ENCODE assay signal across 8 cellular contexts in the genomic region with DNA sequence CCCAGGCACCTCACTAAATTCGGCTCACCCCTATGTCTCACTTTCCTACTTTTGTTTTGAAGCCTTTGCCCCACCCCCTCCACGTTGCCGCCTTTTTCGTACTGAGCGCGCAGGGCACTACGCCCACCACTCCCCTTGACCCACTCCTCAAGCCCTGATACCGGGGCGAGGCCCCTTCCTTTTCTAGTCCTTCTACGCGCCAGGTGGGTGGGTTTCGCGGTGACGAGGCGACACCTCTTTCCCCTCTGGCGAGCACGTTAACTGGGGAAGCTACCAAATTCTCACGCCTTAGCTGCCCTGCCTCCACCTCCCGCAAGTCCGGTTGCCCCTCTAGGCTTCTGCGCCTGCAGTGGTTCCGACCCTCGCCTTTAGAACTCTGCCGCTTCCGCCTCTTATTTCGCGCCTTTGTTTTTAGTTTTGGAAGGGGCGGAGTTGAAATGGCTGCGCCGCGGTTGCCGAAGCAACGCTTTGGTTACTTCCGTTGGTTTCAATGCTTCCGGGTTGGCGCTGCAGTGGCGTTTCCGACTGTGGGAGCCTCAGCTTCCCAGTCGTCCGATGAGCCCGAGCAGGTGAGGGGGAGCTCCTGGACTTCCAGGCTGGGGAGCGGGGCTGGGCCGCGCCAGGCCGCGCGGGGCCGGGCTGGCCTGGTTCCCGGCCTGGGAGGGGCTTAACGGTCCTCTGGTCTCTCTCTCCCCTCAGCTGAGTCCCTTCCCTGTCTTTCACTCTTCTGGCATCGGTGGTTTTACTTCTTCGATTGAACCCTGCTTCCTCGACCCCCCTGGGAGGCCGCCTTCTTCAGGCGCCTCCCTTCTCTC. TPM values are rescaled to one million over a fixed set of nuclear protein-coding genes. Genes with fewer than 3 reads are reported as not detected.
DNase-seq lines count a peak whose midpoint lies in the region; ATAC-seq lines count a peak whose summit lies in the region.

A gene with protein sequence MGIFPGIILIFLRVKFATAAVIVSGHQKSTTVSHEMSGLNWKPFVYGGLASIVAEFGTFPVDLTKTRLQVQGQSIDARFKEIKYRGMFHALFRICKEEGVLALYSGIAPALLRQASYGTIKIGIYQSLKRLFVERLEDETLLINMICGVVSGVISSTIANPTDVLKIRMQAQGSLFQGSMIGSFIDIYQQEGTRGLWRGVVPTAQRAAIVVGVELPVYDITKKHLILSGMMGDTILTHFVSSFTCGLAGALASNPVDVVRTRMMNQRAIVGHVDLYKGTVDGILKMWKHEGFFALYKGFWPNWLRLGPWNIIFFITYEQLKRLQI (plus strand): TSS at position 512 of the 815 bp plus-strand sequence. CDS start 360 bp downstream, outside the sequence.

- no peak within 1 kb of the TSS for H3K4ac ChIP-seq in mesenchymal stem cell (ENCODE audit: low read depth in 1 of 2, low read length in 2 of 2)

- H3K79me1 ChIP-seq in mesenchymal stem cell (replicated peaks; ENCODE audit: low read length, poor library complexity, severe bottlenecking) = peaks cover 2% of the 10 kb centered on the region

- H3K4me2 ChIP-seq in mesenchymal stem cell (ENCODE audit: low read length, poor library complexity, severe bottlenecking) = peak within 1 kb of the TSS; percentile 91

- H3K18ac ChIP-seq in mesenchymal stem cell (ENCODE audit: low read depth in 1 of 2, low read length in 2 of 2) = no peak within 1 kb of the TSS

- H3K14ac ChIP-seq in mesenchymal stem cell (ENCODE audit: low read length in 2 of 2) = peak within 1 kb of the TSS in 1 of 2 experiments; percentile 41

- H3K4me3 ChIP-seq in mesenchymal stem cell (ENCODE audit: insufficient read depth in 1 of 2, low read depth in 1 of 2, low read length in 2 of 2) = peak within 1 kb of the TSS; percentile 78 to 94

- no peak within 1 kb of the TSS for H2AK5ac ChIP-seq in mesenchymal stem cell (ENCODE audit: low read length, severe bottlenecking)

- no peak within 1 kb of the TSS for H2BK5ac ChIP-seq in mesenchymal stem cell (ENCODE audit: low read depth, low read length, poor library complexity, severe bottlenecking)

- H3K27me3 Mint-ChIP-seq in effector memory CD8-positive, alpha-beta T cell = no peaks in the 10 kb centered on the region

- no peaks in the 10 kb centered on the region for H3K9me3 Mint-ChIP-seq in effector memory CD8-positive, alpha-beta T cell

- peak within 1 kb of the TSS; percentile 98 for H2AFZ ChIP-seq in mesenchymal stem cell (ENCODE audit: low read depth, low read length)

- H2BK15ac ChIP-seq in mesenchymal stem cell (ENCODE audit: low read depth, poor library complexity, severe bottlenecking) = no peak within 1 kb of the TSS

- 1% methylated on average over 36 of the region's 55 CpGs for WGBS in mesenchymal stem cell

- peaks cover 0 to 5% of the 10 kb centered on the region in 2 experiments for H3K27me3 ChIP-seq in mesenchymal stem cell (ENCODE audit: control insufficient read depth in 1 of 2, insufficient read depth in 1 of 2, low read length in 2 of 2)

- H3K36me3 ChIP-seq in mesenchymal stem cell (ENCODE audit: control insufficient read depth in 1 of 2, insufficient read depth in 2 of 2, low read depth in 1 of 2, low read length in 2 of 2) = no peaks in the 10 kb centered on the region

- H3K27ac Mint-ChIP-seq in effector memory CD8-positive, alpha-beta T cell = peak within 1 kb of the TSS; percentile 91 to 92

- no peak within 1 kb of the TSS for H2BK12ac ChIP-seq in mesenchymal stem cell (ENCODE audit: low read length in 2 of 2)

- no peaks in the 10 kb centered on the region for H3K9me3 ChIP-seq in mesenchymal stem cell (ENCODE audit: control insufficient read depth, low read length)

- DNase-seq in COLO829 (ENCODE audit: low spot score) (peak; percentile 57), HPDE6-E6E7 (ENCODE audit: extremely low spot score) (peak; percentile 37), NOMO-1 (lab: John Stamatoyannopoulos, UW; ENCODE audit: unreplicated experiment in 2 of 2) (peak; percentile 53 to 76), mesenchymal stem cell (peak; percentile 73)
- peak; percentile 80 for DNase-seq in activated CD8-positive, alpha-beta memory T cell treated with anti-CD3 and anti-CD28 coated beads for 24 hours
- peak; percentile 62 to 67 (median 64) for DNase-seq in effector memory CD8-positive, alpha-beta T cell
- peak; percentile 25 for DNase-seq in stimulated activated CD8-positive, alpha-beta memory T cell treated with anti-CD3 and anti-CD28 coated beads, Interleukin-15, amount 100 ng/mL, for 24 hours (ENCODE audit: low read depth)

- H3K4me1 ChIP-seq in mesenchymal stem cell (ENCODE audit: control insufficient read depth, insufficient read depth, low read depth, low read length) = peaks cover 2% of the 10 kb centered on the region

- ATAC-seq in GM19468 (IDR thresholded peaks at IDR 0.05; ENCODE audit: extremely low read depth, unreplicated experiment) = peak; percentile 88
- peak; percentile 93 for ATAC-seq in effector memory CD8-positive, alpha-beta T cell (replicated peaks)

- H4K91ac ChIP-seq in mesenchymal stem cell (ENCODE audit: low read length) = no peak within 1 kb of the TSS

- H3K23ac ChIP-seq in mesenchymal stem cell (ENCODE audit: low read length in 2 of 2) = no peak within 1 kb of the TSS

- H3K9ac ChIP-seq in mesenchymal stem cell (ENCODE audit: low read length) = peak within 1 kb of the TSS; percentile 90

- H4K8ac ChIP-seq in mesenchymal stem cell (ENCODE audit: low read length) = no peak within 1 kb of the TSS

- peak within 1 kb of the TSS; percentile 96 to 99 for H3K4me3 Mint-ChIP-seq in effector memory CD8-positive, alpha-beta T cell

- H3K27ac ChIP-seq in mesenchymal stem cell (ENCODE audit: low read length, poor library complexity, severe bottlenecking) = peak within 1 kb of the TSS; percentile 23

- H3K36me3 Mint-ChIP-seq in effector memory CD8-positive, alpha-beta T cell (ENCODE audit: insufficient read depth) = peaks cover 6% of the 10 kb centered on the region

- H2BK120ac ChIP-seq in mesenchymal stem cell (ENCODE audit: low read depth, low read length) = no peak within 1 kb of the TSS

- peaks cover 17 to 21% of the 10 kb centered on the region in 2 donors for H3K4me1 Mint-ChIP-seq in effector memory CD8-positive, alpha-beta T cell (ENCODE audit: low read depth in 2 of 2)

RNA-seq across cellular contexts. Expression of the gene that starts here (rescaled TPM):
- polyA plus RNA-seq in mesenchymal stem cell (2013, experiment 1 of 2) = 12.5 TPM
- 13.1 TPM for polyA plus RNA-seq in mesenchymal stem cell (2013, experiment 2 of 2)

Comparison
In these comparisons a context has a peak if more than half of its experiments do, and no peak if none do; other contexts are left out.
1. Peak in every context shown above with its lines: DNase-seq, ATAC-seq, H3K4me3 ChIP-seq and H3K27ac ChIP-seq.
2. DNase-seq: peak in every context shown above with its lines; median percentile 80 in activated CD8-positive, alpha-beta memory T cell treated with anti-CD3 and anti-CD28 coated beads for 24 hours; 73 in mesenchymal stem cell; 64 in NOMO-1; 64 in effector memory CD8-positive, alpha-beta T cell; 57 in COLO829; 37 in HPDE6-E6E7; 25 in stimulated activated CD8-positive, alpha-beta memory T cell treated with anti-CD3 and anti-CD28 coated beads, Interleukin-15, amount 100 ng/mL, for 24 hours.